21 cellular contexts compared by ENCODE assay signal in the genomic region with DNA sequence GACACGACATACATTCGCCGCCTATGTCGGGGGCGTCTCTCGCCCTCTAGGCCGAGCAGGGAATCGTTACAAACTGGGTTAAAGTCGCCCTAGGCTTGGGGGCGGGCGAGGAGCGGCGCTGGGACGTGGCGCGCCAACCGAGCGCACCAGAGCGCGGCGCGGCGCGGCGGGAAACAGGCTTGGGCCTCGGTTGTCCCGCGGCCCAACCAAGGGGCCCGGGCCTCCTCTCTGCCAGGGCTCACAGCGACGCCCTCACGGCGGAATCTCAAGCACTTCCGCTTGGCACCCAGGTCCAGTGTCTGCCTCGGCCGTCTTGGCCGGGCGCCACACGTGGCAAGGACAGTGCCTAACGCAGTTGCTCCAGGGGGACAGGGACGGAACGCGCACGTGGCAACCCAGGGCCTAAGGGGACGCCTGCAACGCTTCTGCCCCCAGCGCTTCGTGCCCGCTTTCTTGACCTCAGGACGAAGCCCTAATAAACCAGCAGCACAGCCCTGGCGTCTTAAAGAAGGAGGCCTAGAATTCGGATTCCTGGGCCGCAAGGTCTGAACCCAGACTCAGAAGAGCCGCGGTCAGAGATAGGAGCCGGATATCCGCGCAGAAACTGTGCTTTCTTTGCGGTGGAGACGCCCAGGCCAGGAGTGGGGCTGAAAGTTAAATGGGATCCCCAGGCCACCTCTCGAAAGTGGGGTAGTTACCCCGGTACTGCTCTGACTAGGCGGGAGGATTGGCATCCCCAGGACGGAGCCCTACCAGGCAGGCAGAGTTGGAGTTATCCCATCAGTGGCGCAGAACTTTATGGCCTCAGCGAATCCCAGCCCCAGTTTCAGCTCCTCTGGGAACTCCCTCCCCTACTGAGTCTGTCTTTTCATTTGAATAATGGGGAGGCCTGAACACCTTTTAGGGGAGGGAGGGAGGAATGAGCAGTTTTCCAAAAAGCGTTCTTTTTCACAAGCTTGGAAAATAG.
DNase-seq lines count a peak whose midpoint lies in the region; ATAC-seq, FAIRE-seq and TF ChIP-seq lines count a peak whose summit lies in the region.
"Had no signal": no experiment of that assay in that cellular context is flagged by ENCODE, and none has a peak within 500 bp of the region (broad histone marks: within the 10 kb centered on the region; RNA-seq: fewer than 3 reads in every experiment).

No MANE protein-coding gene starts in this region.

- no peak overlapping the region for H2AFZ ChIP-seq in HepG2 (ENCODE audit: low read length)

- no peaks in the 10 kb centered on the region for H3K36me3 ChIP-seq in right lobe of liver
- no peaks in the 10 kb centered on the region for H3K36me3 ChIP-seq in HepG2 (replicated peaks in 1 of 2; ENCODE audit: control insufficient read depth in 1 of 2, insufficient read depth in 2 of 2, low read length in 2 of 2)
- no peaks in the 10 kb centered on the region for H3K36me3 ChIP-seq in left ventricle myocardium inferior
- H3K36me3 ChIP-seq in lung (ENCODE audit: control insufficient read depth in 2 of 2, insufficient read depth in 2 of 2, low read length in 2 of 2) = no peaks in the 10 kb centered on the region
- H3K36me3 ChIP-seq: BLaER1, suprapubic skin had no signal

- H3K9me3 ChIP-seq in right lobe of liver = no peaks in the 10 kb centered on the region
- H3K9me3 ChIP-seq in HepG2 (ENCODE audit: low read length) = no peaks in the 10 kb centered on the region
- H3K9me3 ChIP-seq in left ventricle myocardium inferior (replicated peaks) = peaks cover 6% of the 10 kb centered on the region
- H3K9me3 ChIP-seq in lung (ENCODE audit: control insufficient read depth in 2 of 2, insufficient read depth in 1 of 2, low read length in 1 of 2) = peaks cover 0 to 2% of the 10 kb centered on the region in 2 donors
- H3K9me3 ChIP-seq: A549, BLaER1, suprapubic skin had no signal

- H3K4me1 ChIP-seq in right lobe of liver (peaks cover 0 to 3% (median 0%) of the 10 kb centered on the region in 4 donors), HepG2 (ENCODE audit: insufficient read depth, low read length) (no peaks in the 10 kb centered on the region), left ventricle myocardium inferior (peaks cover 5% of the 10 kb centered on the region), lung (ENCODE audit: control insufficient read depth in 2 of 2, insufficient read depth in 2 of 2, low read length in 2 of 2) (no peaks in the 10 kb centered on the region)
- H3K4me1 ChIP-seq: A549, BLaER1, suprapubic skin had no signal

- no peaks in the 10 kb centered on the region for H3K4me1 Mint-ChIP-seq in natural killer cell treated with Interleukin-12 subunit alpha and Interleukin-12 subunit beta and Interleukin-15 and Interleukin-18, amount 100 ng/mL, for 72 hours (ENCODE audit: low read depth in 2 of 2)
- H3K4me1 Mint-ChIP-seq: activated CD4-positive, alpha-beta T cell treated with anti-CD3 and anti-CD28 coated beads for 36 hours had no signal

- TF ChIP-seq POLR2A in right lobe of liver (IDR thresholded peaks at IDR 0.05) = no peak
- no peak for TF ChIP-seq POLR2A in HepG2 (IDR thresholded peaks at IDR 0.05; ENCODE audit: insufficient read depth in 1 of 2, low read depth in 2 of 2, low read length in 2 of 2)

- FAIRE-seq in HepG2 (lab: Jason Lieb, UNC) = no peak
- FAIRE-seq: A549, GM12878 had no signal

- 17% methylated on average over 6 of the region's 67 CpGs for WGBS in right lobe of liver (ENCODE audit: insufficient coverage, low coverage, low lambda C conversion rate, missing lambda C conversion rate)
- WGBS in HepG2 (ENCODE audit: low lambda C conversion rate) = 69% methylated on average over 55 of the region's 67 CpGs
- WGBS in lung, 2 donors = 60 to 75% methylated on average over 64 to 67 of the region's 67 CpGs

- H3K79me2 ChIP-seq in HepG2 (ENCODE audit: insufficient read depth, low read length) = no peaks in the 10 kb centered on the region

- no peak overlapping the region for H3K9ac ChIP-seq in HepG2 (ENCODE audit: insufficient read depth, low read depth, low read length)
- H3K9ac ChIP-seq: BLaER1 had no signal

- in situ Hi-C loops in HepG2 (cut with HindIII; ENCODE audit: extremely low pct_ligation_motif_present, low pct_unique_long_range_greater_than_20kb) = no loop called here

- no peak overlapping the region for H3K27ac Mint-ChIP-seq in natural killer cell treated with Interleukin-12 subunit alpha and Interleukin-12 subunit beta and Interleukin-15 and Interleukin-18, amount 100 ng/mL, for 72 hours
- H3K27ac Mint-ChIP-seq: activated CD4-positive, alpha-beta T cell treated with anti-CD3 and anti-CD28 coated beads for 36 hours; HFFc6 had no signal

- peaks cover 0 to 3% of the 10 kb centered on the region in 2 donors for H3K27me3 ChIP-seq in right lobe of liver
- H3K27me3 ChIP-seq in HepG2 (ENCODE audit: control insufficient read depth in 1 of 2, insufficient read depth in 2 of 2, low read length in 2 of 2) = peaks cover 8 to 62% of the 10 kb centered on the region in 2 experiments; a peak in 4 of 5 replicates
- peaks cover 81% of the 10 kb centered on the region for H3K27me3 ChIP-seq in left ventricle myocardium inferior (ENCODE audit: low read depth)
- no peaks in the 10 kb centered on the region for H3K27me3 ChIP-seq in lung (ENCODE audit: control insufficient read depth, insufficient read depth)
- H3K27me3 ChIP-seq: BLaER1 had no signal

- peaks cover 9 to 18% of the 10 kb centered on the region in 2 donors for H3K27me3 Mint-ChIP-seq in natural killer cell treated with Interleukin-12 subunit alpha and Interleukin-12 subunit beta and Interleukin-15 and Interleukin-18, amount 100 ng/mL, for 72 hours

- H3K27ac ChIP-seq in right lobe of liver (no peak overlapping the region), HepG2 (ENCODE audit: extremely low read length, insufficient read depth, low read length) (no peak overlapping the region), left ventricle myocardium inferior (replicated peaks) (no peak overlapping the region), lung (ENCODE audit: low read depth in 1 of 2, low read length in 1 of 2) (no peak overlapping the region)
- H3K27ac ChIP-seq: A549, BLaER1, suprapubic skin had no signal

- intact Hi-C loops in right lobe of liver (cut with DNase I) (no loop called here), HepG2 (cut with micrococcal nuclease; ENCODE audit: unreplicated experiment) (no loop called here), left ventricle myocardium inferior (cut with micrococcal nuclease) (no loop called here)

- H3K4me2 ChIP-seq in HepG2 (ENCODE audit: low read depth, low read length) = no peak overlapping the region
- H3K4me2 ChIP-seq: A549, BLaER1 had no signal

- ATAC-seq in right lobe of liver = peak; percentile 25 to 57 (median 39)
- ATAC-seq in HepG2 = no peak
- ATAC-seq in lung (ENCODE audit: insufficient read depth, low FRiP score) = no peak
- no peak for ATAC-seq in natural killer cell treated with Interleukin-12 subunit alpha and Interleukin-12 subunit beta and Interleukin-15 and Interleukin-18, amount 100 ng/mL, for 72 hours
- ATAC-seq: A549; activated CD4-positive, alpha-beta T cell treated with anti-CD3 and anti-CD28 coated beads for 36 hours; GM12878 had no signal

- POLR2A ChIA-PET in HepG2 (lab: Yijun Ruan, JAX) = no interaction called here

- H3K4me3 Mint-ChIP-seq in natural killer cell treated with Interleukin-12 subunit alpha and Interleukin-12 subunit beta and Interleukin-15 and Interleukin-18, amount 100 ng/mL, for 72 hours = no peak overlapping the region
- H3K4me3 Mint-ChIP-seq: activated CD4-positive, alpha-beta T cell treated with anti-CD3 and anti-CD28 coated beads for 36 hours; HFFc6 had no signal

- H3K36me3 Mint-ChIP-seq in natural killer cell treated with Interleukin-12 subunit alpha and Interleukin-12 subunit beta and Interleukin-15 and Interleukin-18, amount 100 ng/mL, for 72 hours = no peaks in the 10 kb centered on the region

- BruUV-seq in HepG2 (replicated peaks; lab: Mats Ljungman, UMichigan) = no TSS peak

- DNase-seq in right lobe of liver (peak in 1 of 3 donors; percentile 47), HepG2 (ENCODE audit: low spot score) (no peak), left ventricle myocardium inferior (peak; percentile 50), lung (ENCODE audit: low spot score) (peak; percentile 40), GDM1 (lab: John Stamatoyannopoulos, UW) (no peak), NCI-H1436 treated with DMSO at 0.1 percent for 48 hours (lab: John Stamatoyannopoulos, UW) (no peak)
- DNase-seq in natural killer cell treated with Interleukin-12 subunit alpha and Interleukin-12 subunit beta and Interleukin-15 and Interleukin-18, amount 100 ng/mL, for 72 hours (ENCODE audit: low spot score) = no peak
- DNase-seq in activated CD4-positive, CD25-positive, alpha-beta regulatory T cell (lab: John Stamatoyannopoulos, UW) = no peak
- DNase-seq: activated CD4-positive, alpha-beta T cell treated with anti-CD3 and anti-CD28 coated beads for 36 hours; activated effector memory CD4-positive, alpha-beta T cell treated with Interleukin-2 at 50 U/mL for 16 hours; central memory CD4-positive, alpha-beta T cell; effector memory CD4-positive, alpha-beta T cell; GF-D8; HFFc6; NCI-H1105; stimulated activated CD8-positive, alpha-beta memory T cell treated with anti-CD3 and anti-CD28 coated beads, Interleukin-4, amount 100 ng/mL, for 48 hours; T1000 had no signal

- no peaks in the 10 kb centered on the region for H4K20me1 ChIP-seq in HepG2 (ENCODE audit: insufficient read depth, low read length)
- H4K20me1 ChIP-seq: BLaER1 had no signal

- TF ChIP-seq CTCF in right lobe of liver (IDR thresholded peaks at IDR 0.05) (no peak), HepG2 (CRISPR knock-in tag; IDR thresholded peaks at IDR 0.05) (no peak), left ventricle myocardium inferior (IDR thresholded peaks at IDR 0.05; ENCODE audit: borderline replicate concordance) (no peak), lung (IDR thresholded peaks at IDR 0.05; ENCODE audit: control extremely low read depth, extremely low read depth) (no peak)

- TF ChIP-seq EP300 in HepG2 (IDR thresholded peaks at IDR 0.05; ENCODE audit: low read depth in 2 of 2, low read length in 2 of 2) (no peak), HepG2 (CRISPR knock-in tag; IDR thresholded peaks at IDR 0.05; ENCODE audit: borderline replicate concordance) (no peak)

- TF ChIP-seq RAD21 in HepG2 (CRISPR knock-in tag; IDR thresholded peaks at IDR 0.05) = no peak

- H3K9me3 Mint-ChIP-seq in natural killer cell treated with Interleukin-12 subunit alpha and Interleukin-12 subunit beta and Interleukin-15 and Interleukin-18, amount 100 ng/mL, for 72 hours = no peaks in the 10 kb centered on the region
- H3K9me3 Mint-ChIP-seq: HFFc6 had no signal

- no peak overlapping the region for H3K4me3 ChIP-seq in right lobe of liver
- no peak overlapping the region for H3K4me3 ChIP-seq in HepG2 (replicated peaks in 1 of 3; ENCODE audit: insufficient read depth in 1 of 3, low read depth in 2 of 3, low read length in 3 of 3)
- no peak overlapping the region for H3K4me3 ChIP-seq in left ventricle myocardium inferior
- H3K4me3 ChIP-seq in lung = no peak overlapping the region
- H3K4me3 ChIP-seq: A549, BLaER1, GM12878, suprapubic skin had no signal

- CTCF ChIA-PET in HepG2 (lab: Yijun Ruan, JAX; ENCODE audit: low intra/inter-chr PET ratio, low total read pairs) = no interaction called here

TF ChIP-seq in HepG2, 621 proteins besides CTCF, POLR2A, EP300 and RAD21 (continues in another document):
- TF ChIP-seq TCF12 (IDR thresholded peaks at IDR 0.05) = no peak
- no peak for TF ChIP-seq TCF12 (CRISPR knock-in tag; IDR thresholded peaks at IDR 0.05)
- no peak for TF ChIP-seq ZNF703 (CRISPR knock-in tag; IDR thresholded peaks at IDR 0.05; ENCODE audit: borderline replicate concordance)

Comparison
In these comparisons a context has a peak if more than half of its experiments do, and no peak if none do; other contexts are left out.
1. ATAC-seq: peak in right lobe of liver (4 of 4); none in HepG2 (single experiment), lung (single experiment) and natural killer cell treated with Interleukin-12 subunit alpha and Interleukin-12 subunit beta and Interleukin-15 and Interleukin-18, amount 100 ng/mL, for 72 hours (0 of 2).
2. DNase-seq: peak in left ventricle myocardium inferior (single experiment) and lung (single experiment); none in HepG2 (single experiment), natural killer cell treated with Interleukin-12 subunit alpha and Interleukin-12 subunit beta and Interleukin-15 and Interleukin-18, amount 100 ng/mL, for 72 hours (single experiment), activated CD4-positive, CD25-positive, alpha-beta regulatory T cell (0 of 4), GDM1 (single experiment) and NCI-H1436 treated with DMSO at 0.1 percent for 48 hours (single experiment).